In the genomic region with DNA sequence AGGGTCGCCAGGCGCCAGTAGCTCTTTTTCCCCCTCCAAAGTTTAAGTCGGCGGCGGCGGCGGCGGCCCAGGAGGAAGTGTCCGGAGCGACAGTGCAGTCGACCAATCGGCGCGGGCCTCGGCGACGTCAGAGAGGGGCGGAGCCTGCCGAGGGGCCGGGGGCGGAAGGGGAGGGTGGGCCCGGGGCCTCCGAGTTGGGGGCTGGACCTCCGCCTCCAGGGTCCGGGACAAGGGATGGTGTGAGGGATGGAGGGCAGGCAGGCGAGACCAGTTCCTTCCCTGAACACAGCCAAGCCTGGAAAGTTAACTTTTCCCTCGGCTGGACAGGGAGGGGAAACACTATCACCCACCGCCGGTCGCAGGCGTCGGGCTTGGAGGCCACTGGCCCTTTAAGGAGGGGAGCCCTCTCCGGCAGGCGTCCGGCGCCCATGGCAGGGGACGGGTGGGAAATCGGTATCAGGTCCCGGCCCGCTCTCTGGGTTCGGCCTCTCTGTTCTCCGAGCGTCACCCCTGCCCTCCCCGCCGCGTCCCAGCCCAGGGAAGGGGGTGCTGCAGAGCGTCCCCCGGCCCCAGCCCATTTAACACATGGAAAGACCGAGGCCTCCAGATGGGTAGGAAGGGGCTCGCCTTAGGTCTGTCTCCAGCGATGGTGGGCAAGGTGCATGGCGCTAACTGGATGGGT, we compare ENCODE assay signal across 8 cellular contexts. TPM values are rescaled to one million over a fixed set of nuclear protein-coding genes. Genes with fewer than 3 reads are reported as not detected.
A peak's percentile ranks its signal among the peaks of the same experiment; 100 is the strongest.
DNase-seq lines count a peak whose midpoint lies in the region; FAIRE-seq and TF ChIP-seq lines count a peak whose summit lies in the region.

Gene PRKD2 (minus strand): TSS at position 81 of the 682 bp plus-strand sequence. CDS start 744 bp downstream, outside the sequence.

- H2AFZ ChIP-seq in KMS-11 (ENCODE audit: low read depth) (peak within 1 kb of the TSS; percentile 72), neuronal stem cell (ENCODE audit: low read length) (peak within 1 kb of the TSS; percentile 97)

- peak within 1 kb of the TSS; percentile 87 for H3K23ac ChIP-seq in neuronal stem cell (ENCODE audit: low read depth, low read length, poor library complexity)

- no peaks in the 10 kb centered on the region for H4K20me1 ChIP-seq in KMS-11 (ENCODE audit: insufficient read depth)

- H3K9me3 ChIP-seq in SK-N-MC (ENCODE audit: low read depth, low read length) (no peaks in the 10 kb centered on the region), neuronal stem cell (replicated peaks in 1 of 2; ENCODE audit: control insufficient read depth in 2 of 2, insufficient read depth in 1 of 2, low read depth in 1 of 2, low read length in 2 of 2) (no peaks in the 10 kb centered on the region)

- peak within 1 kb of the TSS; percentile 81 for H3K4ac ChIP-seq in neuronal stem cell (ENCODE audit: low read length)

- no peaks in the 10 kb centered on the region for H3K27me3 ChIP-seq in KMS-11 (ENCODE audit: insufficient read depth, low read depth)
- H3K27me3 ChIP-seq in neuronal stem cell (ENCODE audit: control insufficient read depth in 3 of 3, insufficient read depth in 3 of 3, low read depth in 1 of 3, low read length in 3 of 3) = no peaks in the 10 kb centered on the region

- no peak within 1 kb of the TSS for H3K4me3 ChIP-seq in KMS-11 (IDR thresholded peaks at IDR 0.05; ENCODE audit: insufficient read depth, low read depth, low read length)
- peak within 1 kb of the TSS; percentile 85 for H3K4me3 ChIP-seq in SK-N-MC
- peak within 1 kb of the TSS; percentile 71 to 97 for H3K4me3 ChIP-seq in neuronal stem cell (ENCODE audit: low read length in 2 of 2)

- H2BK15ac ChIP-seq in neuronal stem cell (ENCODE audit: low read length) = peak within 1 kb of the TSS; percentile 89

- H3K18ac ChIP-seq in neuronal stem cell (ENCODE audit: low read length) = peak within 1 kb of the TSS; percentile 96

- peak within 1 kb of the TSS; percentile 70 for H3K9ac ChIP-seq in KMS-11
- H3K9ac ChIP-seq in SK-N-MC (ENCODE audit: insufficient read length) = peak within 1 kb of the TSS; percentile 80
- H3K9ac ChIP-seq in neuronal stem cell (ENCODE audit: low read depth, low read length, poor library complexity) = peak within 1 kb of the TSS; percentile 97

- H2BK5ac ChIP-seq in neuronal stem cell (ENCODE audit: low read length) = peak within 1 kb of the TSS; percentile 87

- peaks cover 24% of the 10 kb centered on the region for H3K79me2 ChIP-seq in KMS-11 (ENCODE audit: insufficient read depth, low read depth)

- no peak for TF ChIP-seq CTCF in KMS-11 (conservative IDR thresholded peaks at IDR 0.05; ENCODE audit: low read depth, low read length)

- H3K79me1 ChIP-seq in neuronal stem cell (ENCODE audit: low read depth, low read length) = peaks cover 9% of the 10 kb centered on the region

- peak within 1 kb of the TSS; percentile 81 for H2BK120ac ChIP-seq in neuronal stem cell (ENCODE audit: low read depth, low read length)

- H3K4me2 ChIP-seq in KMS-11 = peak within 1 kb of the TSS; percentile 80
- H3K4me2 ChIP-seq in neuronal stem cell (ENCODE audit: insufficient read depth, low read length, poor library complexity, severe bottlenecking) = peak within 1 kb of the TSS; percentile 78

- peaks cover 46% of the 10 kb centered on the region for H3K4me1 ChIP-seq in KMS-11 (ENCODE audit: low read depth, poor library complexity, severe bottlenecking)
- H3K4me1 ChIP-seq in neuronal stem cell (ENCODE audit: control insufficient read depth in 2 of 2, insufficient read depth in 1 of 2, low read depth in 1 of 2, low read length in 2 of 2) = peaks cover 7 to 12% of the 10 kb centered on the region in 2 donors

- no peak for FAIRE-seq in frontal cortex (lab: Jason Lieb, UNC)

- H2AK5ac ChIP-seq in neuronal stem cell (ENCODE audit: low read depth, low read length) = peak within 1 kb of the TSS; percentile 97

- no peak within 1 kb of the TSS for H4K91ac ChIP-seq in neuronal stem cell (ENCODE audit: low read depth, low read length, poor library complexity)

- DNase-seq in AG20443 (ENCODE audit: low spot score) (peak; percentile 96), GM19238 (ENCODE audit: insufficient read length, low spot score) (peak; percentile 87), SK-N-MC (ENCODE audit: low read depth, low spot score) (no peak), frontal cortex (ENCODE audit: low spot score in 2 of 2) (peak; percentile 95), neuronal stem cell (ENCODE audit: low spot score) (peak; percentile 89), stromal cell of bone marrow (ENCODE audit: low read depth) (peak; percentile 61)
- DNase-seq in activated naive CD4-positive, alpha-beta T cell treated with Interleukin-2 at 50 U/mL for 16 hours = peak; percentile 92

- no CpG with 5 or more reads among the region's 52 CpGs for WGBS in neuronal stem cell (ENCODE audit: extremely low coverage in 2 of 2, insufficient read length in 2 of 2, insufficient replicate concordance in 1 of 2), 2 donors

- peak within 1 kb of the TSS; percentile 30 for H2BK12ac ChIP-seq in neuronal stem cell (ENCODE audit: low read length)

- H3K36me3 ChIP-seq in KMS-11 (ENCODE audit: insufficient read depth) (no peaks in the 10 kb centered on the region; the same call in 1 of the 2 replicates), SK-N-MC (ENCODE audit: insufficient read depth, low read length) (peaks cover 19% of the 10 kb centered on the region; the same call in 1 of the 2 replicates), neuronal stem cell (replicated peaks in 1 of 2; ENCODE audit: control insufficient read depth in 2 of 2, insufficient read depth in 2 of 2, low read length in 2 of 2) (peaks cover 28 to 48% of the 10 kb centered on the region in 2 donors)

- H4K8ac ChIP-seq in neuronal stem cell (ENCODE audit: low read depth, low read length) = peak within 1 kb of the TSS; percentile 65

- peak within 1 kb of the TSS; percentile 97 for H3K14ac ChIP-seq in neuronal stem cell (ENCODE audit: low read length)

- H3K27ac ChIP-seq in KMS-11 = peak within 1 kb of the TSS; percentile 55
- peak within 1 kb of the TSS; percentile 42; the same call in 1 of the 2 replicates for H3K27ac ChIP-seq in SK-N-MC
- H3K27ac ChIP-seq in neuronal stem cell (replicated peaks; ENCODE audit: low read length) = peak within 1 kb of the TSS; percentile 81

RNA-seq across cellular contexts. Expression of gene PRKD2, which starts in this region (rescaled TPM):
- total RNA-seq in frontal cortex = 5.3 TPM
- 37.2 TPM for polyA plus RNA-seq in neuronal stem cell (2013, experiment 1 of 2)
- 37.3 TPM for polyA plus RNA-seq in neuronal stem cell (2013, experiment 2 of 2)
